In the genomic region with DNA sequence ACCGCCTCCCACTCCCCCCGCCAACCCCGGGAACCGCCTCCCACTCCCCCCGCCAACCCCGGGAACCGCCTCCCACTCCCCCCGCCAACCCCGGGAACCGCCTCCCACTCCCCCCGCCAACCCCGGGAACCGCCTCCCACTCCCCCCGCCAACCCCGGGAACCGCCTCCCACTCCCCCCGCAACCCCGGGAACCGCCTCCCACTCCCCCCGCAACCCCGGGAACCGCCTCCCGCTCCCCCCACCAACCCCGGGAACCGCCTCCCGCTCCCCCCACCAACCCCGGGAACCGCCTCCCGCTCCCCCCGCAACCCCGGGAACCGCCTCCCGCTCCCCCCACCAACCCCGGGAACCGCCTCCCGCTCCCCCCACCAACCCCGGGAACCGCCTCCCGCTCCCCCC, we compare ENCODE assay signal across 2 cellular contexts. TPM values are rescaled to one million over a fixed set of nuclear protein-coding genes. Genes with fewer than 3 reads are reported as not detected.
"Had no signal": no experiment of that assay in that cellular context is flagged by ENCODE, and none has a peak within 500 bp of the region (broad histone marks: within the 10 kb centered on the region; RNA-seq: fewer than 3 reads in every experiment).

No MANE protein-coding gene starts in this region.

RNA-seq across cellular contexts. Expression of gene PERM1, which starts 5.1 kb away (rescaled TPM):
- total RNA-seq: IMR-90, SJCRH30 had no signal
- polyA plus RNA-seq: IMR-90 had no signal
